ENCODE assay signal across 8 cellular contexts in genomic region chr17:42531455-42532354, GRCh38. TPM values are rescaled to one million over a fixed set of nuclear protein-coding genes. Genes with fewer than 3 reads are reported as not detected.
DNase-seq lines count a peak whose midpoint lies in the region; ATAC-seq and TF ChIP-seq lines count a peak whose summit lies in the region.

No MANE protein-coding gene starts in this region.

- no peak overlapping the region for H3K23ac ChIP-seq in trophoblast cell (ENCODE audit: low read length)

- H3K36me3 ChIP-seq in HUES48 (ENCODE audit: control insufficient read depth, insufficient read depth, low read length): no peaks in the 10 kb centered on the region
- H3K36me3 ChIP-seq in SJCRH30: no peaks in the 10 kb centered on the region
- H3K36me3 ChIP-seq in heart right ventricle: no peaks in the 10 kb centered on the region
- H3K36me3 ChIP-seq in trophoblast cell (ENCODE audit: control insufficient read depth in 1 of 2, insufficient read depth in 2 of 2, low read length in 2 of 2): no peaks in the 10 kb centered on the region

- H3K27me3 ChIP-seq in HUES48 (ENCODE audit: control insufficient read depth, insufficient read depth, low read length) (peaks cover 19% of the 10 kb centered on the region), SJCRH30 (no peaks in the 10 kb centered on the region), heart right ventricle (no peaks in the 10 kb centered on the region), trophoblast cell (ENCODE audit: insufficient read depth, low read length) (no peaks in the 10 kb centered on the region)

- H3K9me3 ChIP-seq in HUES48 (ENCODE audit: control insufficient read depth, insufficient read depth, low read length) (no peaks in the 10 kb centered on the region), SJCRH30 (replicated peaks) (no peaks in the 10 kb centered on the region), heart right ventricle (no peaks in the 10 kb centered on the region), trophoblast cell (ENCODE audit: insufficient read depth, low read depth, low read length) (peaks cover 2% of the 10 kb centered on the region)

- TF ChIP-seq CTCF in heart right ventricle (IDR thresholded peaks at IDR 0.05): peak; percentile 29 to 65 (median 53)

- H3K9ac ChIP-seq in HUES48 (ENCODE audit: low read depth, low read length) (no peak overlapping the region), trophoblast cell (ENCODE audit: low read length) (no peak overlapping the region)

- ATAC-seq in activated naive CD8-positive, alpha-beta T cell treated with anti-CD3 and anti-CD28 coated beads, Interleukin-2, amount 50 U/mL, for 24 hours: no peak
- ATAC-seq in heart right ventricle (peak in 7 of 8 donors; percentile 18 to 47 (median 20)), GM21526 (IDR thresholded peaks at IDR 0.05; ENCODE audit: low FRiP score, unreplicated experiment) (no peak)

- no peaks in the 10 kb centered on the region for H3K27me3 Mint-ChIP-seq in activated naive CD8-positive, alpha-beta T cell treated with anti-CD3 and anti-CD28 coated beads, Interleukin-2, amount 50 U/mL, for 24 hours

- peak overlapping the region; percentile 56 for H3K18ac ChIP-seq in trophoblast cell (ENCODE audit: low read length)

- peak overlapping the region; percentile 23 for H4K12ac ChIP-seq in trophoblast cell (ENCODE audit: low read depth, low read length)

- peak overlapping the region; percentile 74 for H3K4me3 Mint-ChIP-seq in activated naive CD8-positive, alpha-beta T cell treated with anti-CD3 and anti-CD28 coated beads, Interleukin-2, amount 50 U/mL, for 24 hours

- peak overlapping the region; percentile 61 for H3K4me2 ChIP-seq in trophoblast cell (ENCODE audit: low read length)

- H3K4ac ChIP-seq in trophoblast cell (ENCODE audit: low read depth, low read length): peak overlapping the region; percentile 44

- in situ Hi-C loops in Caki2 (cut with HindIII; ENCODE audit: low pct_unique_long_range_greater_than_20kb, low sequenced_read_pairs): no loop called here

- H3K4me3 ChIP-seq in HUES48 (ENCODE audit: low read depth, low read length) (peak overlapping the region; percentile 47; the same call in 1 of the 2 replicates), SJCRH30 (peak overlapping the region; percentile 41), heart right ventricle (peak overlapping the region in 9 of 10 donors; percentile 43 to 66 (median 61)), trophoblast cell (ENCODE audit: low read depth, low read length) (no peak overlapping the region)

- H3K27ac Mint-ChIP-seq in activated naive CD8-positive, alpha-beta T cell treated with anti-CD3 and anti-CD28 coated beads, Interleukin-2, amount 50 U/mL, for 24 hours: peak overlapping the region; percentile 73

- H3K79me1 ChIP-seq in trophoblast cell (ENCODE audit: low read length): peaks cover 13% of the 10 kb centered on the region

- peaks cover 2% of the 10 kb centered on the region for H3K79me2 ChIP-seq in trophoblast cell (ENCODE audit: control insufficient read depth, insufficient read depth, low read length, poor library complexity)

- H2AFZ ChIP-seq in trophoblast cell (ENCODE audit: insufficient read depth, low read length, poor library complexity): peak overlapping the region; percentile 67

- H2BK5ac ChIP-seq in trophoblast cell (ENCODE audit: low read depth, low read length, poor library complexity): peak overlapping the region; percentile 62

- H4K8ac ChIP-seq in trophoblast cell (ENCODE audit: low read depth, low read length): peak overlapping the region; percentile 77

- H2AK5ac ChIP-seq in trophoblast cell (ENCODE audit: low read length): no peak overlapping the region

- peak overlapping the region; percentile 91 for H3K14ac ChIP-seq in trophoblast cell (ENCODE audit: low read length)

- peak overlapping the region; percentile 20 for H3K27ac ChIP-seq in HUES48 (ENCODE audit: low read depth, low read length)
- H3K27ac ChIP-seq in SJCRH30: no peak overlapping the region
- peak overlapping the region; percentile 14 to 88 (median 82) for H3K27ac ChIP-seq in heart right ventricle
- peak overlapping the region; percentile 33 for H3K27ac ChIP-seq in trophoblast cell (ENCODE audit: low read depth, low read length)

- H3K9me3 Mint-ChIP-seq in activated naive CD8-positive, alpha-beta T cell treated with anti-CD3 and anti-CD28 coated beads, Interleukin-2, amount 50 U/mL, for 24 hours: no peaks in the 10 kb centered on the region

- DNase-seq in Caki2 (ENCODE audit: low read depth): peak; percentile 69
- no peak for DNase-seq in SJCRH30
- DNase-seq in activated naive CD8-positive, alpha-beta T cell treated with anti-CD3 and anti-CD28 coated beads, Interleukin-2, amount 50 U/mL, for 24 hours: peak; percentile 64
- DNase-seq in heart right ventricle: peak in 1 of 2 donors; percentile 77
- DNase-seq in trophoblast cell: peak; percentile 82 to 90
- DNase-seq in amniotic stem cell (lab: John Stamatoyannopoulos, UW): no peak

- H3K36me3 Mint-ChIP-seq in activated naive CD8-positive, alpha-beta T cell treated with anti-CD3 and anti-CD28 coated beads, Interleukin-2, amount 50 U/mL, for 24 hours (ENCODE audit: low read depth): no peaks in the 10 kb centered on the region

- 11 to 12% methylated on average over 57 to 60 of the region's 60 CpGs for WGBS in heart right ventricle, 2 donors
- no CpG with 5 or more reads among the region's 60 CpGs for WGBS in trophoblast cell (ENCODE audit: extremely low coverage, insufficient coverage, insufficient read length)

- H2BK12ac ChIP-seq in trophoblast cell (ENCODE audit: low read length): peak overlapping the region; percentile 81

- H2BK120ac ChIP-seq in trophoblast cell (ENCODE audit: insufficient read depth, low read length, poor library complexity): peak overlapping the region; percentile 85

- intact Hi-C loops in heart right ventricle (cut with DNase I): no loop called here

- H3K4me1 ChIP-seq in HUES48 (ENCODE audit: control insufficient read depth, insufficient read depth, low read length) (peaks cover 15% of the 10 kb centered on the region), SJCRH30 (peaks cover 11% of the 10 kb centered on the region), heart right ventricle (peaks cover 6 to 56% (median 25%) of the 10 kb centered on the region in 9 donors), trophoblast cell (ENCODE audit: control insufficient read depth in 1 of 2, insufficient read depth in 2 of 2, low read length in 2 of 2) (peaks cover under 1 to 7% of the 10 kb centered on the region in 2 experiments)

- peak overlapping the region; percentile 91 for H4K91ac ChIP-seq in trophoblast cell (ENCODE audit: low read depth, low read length)

- H3K4me1 Mint-ChIP-seq in activated naive CD8-positive, alpha-beta T cell treated with anti-CD3 and anti-CD28 coated beads, Interleukin-2, amount 50 U/mL, for 24 hours: peaks cover 45% of the 10 kb centered on the region

RNA-seq across cellular contexts. Expression of gene NAGLU, which starts 4.3 kb away (rescaled TPM):
- 53.9 and 64.5 TPM in 2 replicates for total RNA-seq in Caki2 (2014; rRNA removed; shearing (Covaris generic); ENCODE audit: low replicate concordance)
- total RNA-seq in SJCRH30 (2014; rRNA removed; shearing (Covaris generic)): 20.6 and 22.2 TPM in 2 replicates
- 10 to 100 TPM in 5 of 10 donors, 1 to 10 TPM in 5; 6.8 to 16.0 (median 9.8) TPM for total RNA-seq in heart right ventricle
- 10 to 100 TPM; 17.0 to 18.3 TPM for polyA plus RNA-seq in heart right ventricle
- polyA plus RNA-seq in trophoblast cell (2013): 10.2 and 11.6 TPM in 2 replicates

RNA-seq across cellular contexts. Expression of gene HSD17B1, which starts 21.0 kb away (rescaled TPM):
- not detected in 2 replicates for total RNA-seq in Caki2 (2014; rRNA removed; shearing (Covaris generic); ENCODE audit: low replicate concordance)
- 0.73 and 0.76 TPM in 2 replicates for total RNA-seq in SJCRH30 (2014; rRNA removed; shearing (Covaris generic))
- total RNA-seq in heart right ventricle: 1 to 10 TPM in 2 of 10 donors, under 1 TPM in 8; 0.50 to 2.3 (median 0.78) TPM
- 1 to 10 TPM; 2.2 to 2.6 TPM for polyA plus RNA-seq in heart right ventricle
- polyA plus RNA-seq in trophoblast cell (2013): 41.8 and 44.5 TPM in 2 replicates

RNA-seq across cellular contexts. Expression of gene COASY, which starts 30.2 kb away (rescaled TPM):
- total RNA-seq in Caki2 (2014; rRNA removed; shearing (Covaris generic); ENCODE audit: low replicate concordance): 24.0 and 29.5 TPM in 2 replicates
- total RNA-seq in SJCRH30 (2014; rRNA removed; shearing (Covaris generic)): 33.7 and 36.3 TPM in 2 replicates
- total RNA-seq in heart right ventricle: 10 to 100 TPM; 29.7 to 56.9 (median 32.9) TPM
- 10 to 100 TPM; 46.8 to 50.8 TPM for polyA plus RNA-seq in heart right ventricle
- polyA plus RNA-seq in trophoblast cell (2013): 136 and 137 TPM in 2 replicates

RNA-seq across cellular contexts. Expression of gene MLX, which starts 35.2 kb away (rescaled TPM):
- 13.0 and 21.9 TPM in 2 replicates for total RNA-seq in Caki2 (2014; rRNA removed; shearing (Covaris generic); ENCODE audit: low replicate concordance)
- 44.5 and 48.4 TPM in 2 replicates for total RNA-seq in SJCRH30 (2014; rRNA removed; shearing (Covaris generic))
- 10 to 100 TPM; 45.7 to 87.2 (median 56.4) TPM for total RNA-seq in heart right ventricle
- polyA plus RNA-seq in heart right ventricle: 10 to 100 TPM; 55.8 to 61.2 TPM
- polyA plus RNA-seq in trophoblast cell (2013): 37.8 and 38.0 TPM in 2 replicates

RNA-seq across cellular contexts. Expression of gene PSMC3IP, which starts 45.8 kb away (rescaled TPM):
- 3.4 and 8.6 TPM in 2 replicates for total RNA-seq in Caki2 (2014; rRNA removed; shearing (Covaris generic); ENCODE audit: low replicate concordance)
- total RNA-seq in SJCRH30 (2014; rRNA removed; shearing (Covaris generic)): 23.8 and 29.7 TPM in 2 replicates
- 1 to 10 TPM; 1.1 to 3.1 (median 1.6) TPM for total RNA-seq in heart right ventricle
- polyA plus RNA-seq in heart right ventricle: 1 to 10 TPM; 2.9 TPM
- polyA plus RNA-seq in trophoblast cell (2013): 15.2 and 16.2 TPM in 2 replicates

Comparison
In these comparisons a context has a peak if more than half of its experiments do, and no peak if none do; other contexts are left out.
1. DNase-seq: peak in Caki2 (single experiment), activated naive CD8-positive, alpha-beta T cell treated with anti-CD3 and anti-CD28 coated beads, Interleukin-2, amount 50 U/mL, for 24 hours (single experiment) and trophoblast cell (2 of 2); none in SJCRH30 (0 of 2) and amniotic stem cell (single experiment).
2. ATAC-seq: peak in heart right ventricle (7 of 8); none in activated naive CD8-positive, alpha-beta T cell treated with anti-CD3 and anti-CD28 coated beads, Interleukin-2, amount 50 U/mL, for 24 hours (single experiment) and GM21526 (single experiment).